ENCODE assay signal across 24 cellular contexts in genomic region chr18:6623278-6623677, GRCh38.
"Had no signal": no experiment of that assay in that cellular context is flagged by ENCODE, and none has a peak within 500 bp of the region (broad histone marks: within the 10 kb centered on the region; RNA-seq: fewer than 3 reads in every experiment).

No MANE protein-coding gene starts in this region.

- H3K4me1 Mint-ChIP-seq: activated CD8-positive, alpha-beta memory T cell treated with anti-CD3 and anti-CD28 coated beads, Interleukin-2, amount 10 ng/mL, durations not matched to agents 7 days and 5 days; activated naive CD8-positive, alpha-beta T cell treated with anti-CD3 and anti-CD28 coated beads, Interleukin-2, amount 50 U/mL, for 24 hours had no signal

- H3K9me3 Mint-ChIP-seq: activated naive CD8-positive, alpha-beta T cell treated with anti-CD3 and anti-CD28 coated beads, Interleukin-2, amount 50 U/mL, for 24 hours; activated T-helper 1 cell treated with anti-CD3 and anti-CD28 coated beads, Interleukin-12 subunit alpha, Interleukin-12 subunit beta, Interleukin-2, Interleukin-4 antibody, amounts not matched to agents 30 ng/mL and 10 ng/mL and 1 ng/mL, durations not matched to agents 14 hours and 24 hours and 36 hours had no signal

- H3K4me3 Mint-ChIP-seq: activated CD8-positive, alpha-beta memory T cell treated with anti-CD3 and anti-CD28 coated beads, Interleukin-2, amount 10 ng/mL, durations not matched to agents 7 days and 5 days; activated naive CD8-positive, alpha-beta T cell treated with anti-CD3 and anti-CD28 coated beads, Interleukin-2, amount 50 U/mL, for 24 hours; activated T-cell treated with anti-CD3 and anti-CD28 coated beads, Interleukin-2, amount 50 U/mL, for 24 hours; activated T-helper 1 cell treated with anti-CD3 and anti-CD28 coated beads, Interleukin-12 subunit alpha, Interleukin-12 subunit beta, Interleukin-2, Interleukin-4 antibody, amounts not matched to agents 30 ng/mL and 10 ng/mL and 1 ng/mL, durations not matched to agents 14 hours and 24 hours and 36 hours had no signal

- DNase-seq: activated CD4-positive, alpha-beta T cell treated with anti-CD3 and anti-CD28 coated beads for 4 hours; activated CD4-positive, alpha-beta T cell treated with anti-CD3 and anti-CD28 coated beads, Interleukin-2, amount 50 U/mL, for 48 hours; activated CD8-positive, alpha-beta memory T cell treated with anti-CD3 and anti-CD28 coated beads, Interleukin-2, amount 10 ng/mL, durations not matched to agents 7 days and 5 days; activated effector memory CD4-positive, alpha-beta T cell treated with Interleukin-2 at 50 U/mL for 16 hours; activated naive CD4-positive, alpha-beta T cell treated with Interleukin-2 at 50 U/mL for 16 hours; activated naive CD8-positive, alpha-beta T cell treated with anti-CD3 and anti-CD28 coated beads, Interleukin-2, amount 50 U/mL, for 24 hours; activated T-cell treated with anti-CD3 and anti-CD28 coated beads, Interleukin-2, amount 50 U/mL, for 24 hours; Kasumi-1; KBM-7; NCI-H1105 treated with DMSO at 0.1 percent for 48 hours; NCI-H1436 treated with DMSO at 0.1 percent for 48 hours; NCI-H187; NCI-H2081; NCI-H510A treated with DMSO at 0.1 percent for 48 hours; NCI-H69; NK-92 treated with Interleukin-12 subunit alpha and Interleukin-12 subunit beta, amount 100 ng/mL, for 24 hours; OCI-M1; SHP77; T-helper 1 cell had no signal

- H3K27ac Mint-ChIP-seq: activated CD8-positive, alpha-beta memory T cell treated with anti-CD3 and anti-CD28 coated beads, Interleukin-2, amount 10 ng/mL, durations not matched to agents 7 days and 5 days; activated naive CD4-positive, alpha-beta T cell treated with anti-CD3 and anti-CD28 coated beads, Interleukin-2, amount 50 U/mL, for 72 hours; activated naive CD8-positive, alpha-beta T cell treated with anti-CD3 and anti-CD28 coated beads, Interleukin-2, amount 50 U/mL, for 24 hours; activated T-cell treated with anti-CD3 and anti-CD28 coated beads, Interleukin-2, amount 50 U/mL, for 24 hours; activated T-helper 1 cell treated with anti-CD3 and anti-CD28 coated beads, Interleukin-12 subunit alpha, Interleukin-12 subunit beta, Interleukin-2, Interleukin-4 antibody, amounts not matched to agents 30 ng/mL and 10 ng/mL and 1 ng/mL, durations not matched to agents 14 hours and 24 hours and 36 hours had no signal

- H3K27ac ChIP-seq: RWPE1 had no signal

- H3K36me3 Mint-ChIP-seq: activated CD8-positive, alpha-beta memory T cell treated with anti-CD3 and anti-CD28 coated beads, Interleukin-2, amount 10 ng/mL, durations not matched to agents 7 days and 5 days; activated naive CD4-positive, alpha-beta T cell treated with anti-CD3 and anti-CD28 coated beads, Interleukin-2, amount 50 U/mL, for 72 hours had no signal

- ATAC-seq: activated CD4-positive, CD25-positive, alpha-beta regulatory T cell treated with anti-CD3 and anti-CD28 coated beads, Interleukin-2, amount 50 U/mL, for 24 hours; activated CD8-positive, alpha-beta memory T cell treated with anti-CD3 and anti-CD28 coated beads, Interleukin-2, amount 10 ng/mL, durations not matched to agents 7 days and 5 days; activated naive CD4-positive, alpha-beta T cell treated with anti-CD3 and anti-CD28 coated beads, Interleukin-2, amount 50 U/mL, for 72 hours; activated naive CD8-positive, alpha-beta T cell treated with anti-CD3 and anti-CD28 coated beads, Interleukin-2, amount 50 U/mL, for 24 hours; Panc1 had no signal

- H3K27me3 Mint-ChIP-seq: activated CD8-positive, alpha-beta memory T cell treated with anti-CD3 and anti-CD28 coated beads, Interleukin-2, amount 10 ng/mL, durations not matched to agents 7 days and 5 days; activated naive CD8-positive, alpha-beta T cell treated with anti-CD3 and anti-CD28 coated beads, Interleukin-2, amount 50 U/mL, for 24 hours; activated T-cell treated with anti-CD3 and anti-CD28 coated beads, Interleukin-2, amount 50 U/mL, for 24 hours had no signal
